In genomic region chr18:48514786-48515185, GRCh38 we compare ENCODE assay signal across 18 cellular contexts. TPM values are rescaled to one million over a fixed set of nuclear protein-coding genes. Genes with fewer than 3 reads are reported as not detected.
DNase-seq lines count a peak whose midpoint lies in the region; ATAC-seq and TF ChIP-seq lines count a peak whose summit lies in the region.
"Had no signal": no experiment of that assay in that cellular context is flagged by ENCODE, and none has a peak within 500 bp of the region (broad histone marks: within the 10 kb centered on the region; RNA-seq: fewer than 3 reads in every experiment).

No MANE protein-coding gene starts in this region.

- H3K9me3 ChIP-seq in neural progenitor cell (ENCODE audit: low read depth): no peaks in the 10 kb centered on the region
- H3K9me3 ChIP-seq: SK-N-SH, suprapubic skin had no signal

- in situ Hi-C loops in G401 (cut with HindIII; ENCODE audit: low sequenced_read_pairs): no loop called here

- no peaks in the 10 kb centered on the region for H3K27me3 Mint-ChIP-seq in brain
- H3K27me3 Mint-ChIP-seq in neural progenitor cell (ENCODE audit: insufficient read depth, low read depth): peaks cover 7% of the 10 kb centered on the region
- H3K27me3 Mint-ChIP-seq in activated CD4-positive, alpha-beta memory T cell treated with anti-CD3 and anti-CD28 coated beads, Interleukin-2, amount 10 ng/mL, durations not matched to agents 7 days and 5 days: peaks cover 16% of the 10 kb centered on the region

- DNase-seq in G401 (ENCODE audit: low spot score) (peak; percentile 73), NCI-H2227 (lab: John Stamatoyannopoulos, UW; ENCODE audit: unreplicated experiment) (peak; percentile 37), neural progenitor cell (ENCODE audit: low spot score) (peak; percentile 13), NCI-H1105 treated with DMSO at 0.1 percent for 48 hours (lab: John Stamatoyannopoulos, UW) (no peak)
- DNase-seq in activated CD4-positive, alpha-beta memory T cell treated with anti-CD3 and anti-CD28 coated beads, Interleukin-2, amount 10 ng/mL, durations not matched to agents 7 days and 5 days: no peak
- DNase-seq: activated CD4-positive, alpha-beta T cell treated with anti-CD3 and anti-CD28 coated beads, Interleukin-2, amount 50 U/mL, for 48 hours; activated T-cell treated with anti-CD3 and anti-CD28 coated beads, Interleukin-2, amount 50 U/mL, for 48 hours; Calu3; effector memory CD8-positive, alpha-beta T cell; SK-N-SH; stimulated activated CD4-positive, alpha-beta T cell treated with anti-CD3 and anti-CD28 coated beads, Interleukin-2, amount 100 ng/mL, for 24 hours had no signal

- no peaks in the 10 kb centered on the region for H4K20me1 ChIP-seq in neural progenitor cell (ENCODE audit: low read depth)

- no peaks in the 10 kb centered on the region for H3K4me1 ChIP-seq in neural progenitor cell
- H3K4me1 ChIP-seq: suprapubic skin had no signal

- peaks cover 11% of the 10 kb centered on the region for H3K4me1 Mint-ChIP-seq in brain
- H3K4me1 Mint-ChIP-seq in neural progenitor cell: peaks cover 7% of the 10 kb centered on the region
- H3K4me1 Mint-ChIP-seq in activated CD4-positive, alpha-beta memory T cell treated with anti-CD3 and anti-CD28 coated beads, Interleukin-2, amount 10 ng/mL, durations not matched to agents 7 days and 5 days: no peaks in the 10 kb centered on the region

- H3F3A ChIP-seq in neural progenitor cell (ENCODE audit: low read depth): no peaks in the 10 kb centered on the region

- H3K4me2 ChIP-seq in neural progenitor cell: no peak overlapping the region
- H3K4me2 ChIP-seq: hepatocyte, SK-N-SH had no signal

- H2AFZ ChIP-seq in neural progenitor cell (replicated peaks): no peak overlapping the region
- H2AFZ ChIP-seq: hepatocyte had no signal

- H3K9ac ChIP-seq in neural progenitor cell: no peak overlapping the region
- H3K9ac ChIP-seq: SK-N-SH had no signal

- no peak for ATAC-seq in GM21447 (IDR thresholded peaks at IDR 0.05; ENCODE audit: unreplicated experiment)
- ATAC-seq in GM19351 (IDR thresholded peaks at IDR 0.05; ENCODE audit: unreplicated experiment): no peak
- ATAC-seq: effector memory CD8-positive, alpha-beta T cell had no signal

- no peaks in the 10 kb centered on the region for H3K36me3 Mint-ChIP-seq in brain
- no peaks in the 10 kb centered on the region for H3K36me3 Mint-ChIP-seq in neural progenitor cell
- no peaks in the 10 kb centered on the region for H3K36me3 Mint-ChIP-seq in activated CD4-positive, alpha-beta memory T cell treated with anti-CD3 and anti-CD28 coated beads, Interleukin-2, amount 10 ng/mL, durations not matched to agents 7 days and 5 days (ENCODE audit: low read depth)
- H3K36me3 Mint-ChIP-seq: activated naive CD8-positive, alpha-beta T cell had no signal

- H3K27me3 ChIP-seq in neural progenitor cell: no peaks in the 10 kb centered on the region
- H3K27me3 ChIP-seq: cardiac muscle cell, hepatocyte, suprapubic skin had no signal

- H3K4me3 Mint-ChIP-seq in brain: no peak overlapping the region
- H3K4me3 Mint-ChIP-seq in neural progenitor cell: no peak overlapping the region
- no peak overlapping the region for H3K4me3 Mint-ChIP-seq in activated CD4-positive, alpha-beta memory T cell treated with anti-CD3 and anti-CD28 coated beads, Interleukin-2, amount 10 ng/mL, durations not matched to agents 7 days and 5 days
- H3K4me3 Mint-ChIP-seq: activated naive CD8-positive, alpha-beta T cell; effector memory CD8-positive, alpha-beta T cell had no signal

- no peak overlapping the region for H3K4me3 ChIP-seq in neural progenitor cell
- H3K4me3 ChIP-seq: cardiac muscle cell, hepatocyte, suprapubic skin had no signal

- H3K27ac ChIP-seq in neural progenitor cell: no peak overlapping the region
- H3K27ac ChIP-seq: cardiac muscle cell, hepatocyte, suprapubic skin had no signal

- TF ChIP-seq CTCF in brain (conservative IDR thresholded peaks at IDR 0.05) (no peak), neural progenitor cell (IDR thresholded peaks at IDR 0.05) (no peak)

- no peaks in the 10 kb centered on the region for H3K79me2 ChIP-seq in neural progenitor cell (ENCODE audit: low read depth)
- H3K79me2 ChIP-seq: hepatocyte had no signal

- CTCF ChIA-PET in activated CD4-positive, alpha-beta memory T cell treated with anti-CD3 and anti-CD28 coated beads, Interleukin-2, amount 10 ng/mL, durations not matched to agents 7 days and 5 days (lab: Charles Lee): no interaction called here

- no peaks in the 10 kb centered on the region for H3K9me3 Mint-ChIP-seq in brain
- no peaks in the 10 kb centered on the region for H3K9me3 Mint-ChIP-seq in neural progenitor cell
- H3K9me3 Mint-ChIP-seq in activated CD4-positive, alpha-beta memory T cell treated with anti-CD3 and anti-CD28 coated beads, Interleukin-2, amount 10 ng/mL, durations not matched to agents 7 days and 5 days: no peaks in the 10 kb centered on the region
- H3K9me3 Mint-ChIP-seq: effector memory CD8-positive, alpha-beta T cell had no signal

- POLR2A ChIA-PET in activated CD4-positive, alpha-beta memory T cell treated with anti-CD3 and anti-CD28 coated beads, Interleukin-2, amount 10 ng/mL, durations not matched to agents 7 days and 5 days (lab: Charles Lee): no interaction called here

- no peaks in the 10 kb centered on the region for H3K36me3 ChIP-seq in neural progenitor cell
- H3K36me3 ChIP-seq: cardiac muscle cell, suprapubic skin had no signal

- peak overlapping the region in 4 of 5 experiments; percentile 33 to 86 (median 84) for H3K27ac Mint-ChIP-seq in brain
- H3K27ac Mint-ChIP-seq in neural progenitor cell: peak overlapping the region; percentile 78
- no peak overlapping the region for H3K27ac Mint-ChIP-seq in activated CD4-positive, alpha-beta memory T cell treated with anti-CD3 and anti-CD28 coated beads, Interleukin-2, amount 10 ng/mL, durations not matched to agents 7 days and 5 days
- H3K27ac Mint-ChIP-seq: activated naive CD8-positive, alpha-beta T cell; effector memory CD8-positive, alpha-beta T cell had no signal

RNA-seq across cellular contexts. Expression of gene CTIF, which starts 24.0 kb away (rescaled TPM):
- total RNA-seq in G401 (2014; rRNA removed; shearing (Covaris generic)): 4.6 and 5.9 TPM in 2 replicates
- 66.2 TPM for polyA plus RNA-seq in brain (ENCODE audit: insufficient read depth, low read depth, low replicate concordance)
- total RNA-seq in neural progenitor cell (ENCODE audit: low replicate concordance): 14.7 and 17.6 TPM in 2 replicates
- total RNA-seq in activated CD4-positive, alpha-beta memory T cell treated with anti-CD3 and anti-CD28 coated beads, Interleukin-2, amount 10 ng/mL, durations not matched to agents 7 days and 5 days: 1 to 10 TPM; 4.9 to 5.1 TPM

Comparison
In these comparisons a context has a peak if more than half of its experiments do, and no peak if none do; other contexts are left out.
1. DNase-seq: peak in G401 (single experiment), NCI-H2227 (single experiment) and neural progenitor cell (single experiment); none in NCI-H1105 treated with DMSO at 0.1 percent for 48 hours (single experiment) and activated CD4-positive, alpha-beta memory T cell treated with anti-CD3 and anti-CD28 coated beads, Interleukin-2, amount 10 ng/mL, durations not matched to agents 7 days and 5 days (single experiment).